In the genomic region with DNA sequence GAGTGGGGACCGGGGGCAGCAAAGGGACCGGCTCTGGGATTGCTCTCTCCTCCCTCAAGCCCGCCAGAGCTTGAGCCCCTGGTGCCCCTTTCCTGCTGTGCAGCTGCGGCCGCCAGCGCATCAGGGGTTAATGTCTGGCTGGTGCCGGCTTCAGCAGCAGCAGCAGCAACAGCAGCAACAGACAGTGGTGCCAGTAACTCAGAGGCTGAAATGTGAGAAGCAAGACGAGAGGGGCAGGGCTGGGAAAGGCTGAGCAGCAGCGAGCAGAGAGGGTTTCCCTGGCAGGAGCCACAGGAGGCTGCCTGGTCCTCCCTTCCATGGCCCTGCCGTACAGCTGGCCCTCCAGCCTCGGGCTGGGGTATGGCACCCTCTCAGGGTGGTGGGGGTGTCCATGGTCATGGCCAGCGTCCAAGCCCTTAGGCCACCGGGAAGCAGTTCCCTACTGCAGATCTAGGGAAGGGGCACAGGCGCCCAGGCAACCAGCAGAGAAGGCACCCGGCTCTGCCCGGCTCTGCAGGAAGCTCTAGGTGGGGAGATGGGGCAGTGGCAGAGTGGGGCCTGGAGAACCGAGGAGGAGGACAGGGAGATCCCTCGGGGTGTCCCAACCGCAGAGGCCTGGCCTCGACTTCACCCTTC, we compare ENCODE assay signal across 9 cellular contexts. TPM values are rescaled to one million over a fixed set of nuclear protein-coding genes. Genes with fewer than 3 reads are reported as not detected.
DNase-seq lines count a peak whose midpoint lies in the region; ATAC-seq and TF ChIP-seq lines count a peak whose summit lies in the region.
"Had no signal": no experiment of that assay in that cellular context is flagged by ENCODE, and none has a peak within 500 bp of the region (broad histone marks: within the 10 kb centered on the region; RNA-seq: fewer than 3 reads in every experiment).

No MANE protein-coding gene starts in this region.

- ATAC-seq in omental fat pad (ENCODE audit: low FRiP score) (peak; percentile 75), HG03432 (IDR thresholded peaks at IDR 0.05; ENCODE audit: unreplicated experiment) (no peak)

- H3K9ac ChIP-seq in NT2/D1 (ENCODE audit: insufficient read length, low read depth), result peak overlapping the region; percentile 79

- peak overlapping the region; percentile 2; the same call in 1 of the 2 replicates for H3K4me3 ChIP-seq in H7 (ENCODE audit: insufficient read depth, low read depth, low read length)
- H3K4me3 ChIP-seq in NT2/D1 (ENCODE audit: insufficient read length, low read depth), result no peak overlapping the region

- no peak for TF ChIP-seq CTCF in omental fat pad (IDR thresholded peaks at IDR 0.05)

- no peaks in the 10 kb centered on the region for H3K9me3 ChIP-seq in NT2/D1 (ENCODE audit: insufficient read depth, low read length)

- peaks cover 28% of the 10 kb centered on the region for H3K4me1 ChIP-seq in NT2/D1 (ENCODE audit: insufficient read depth, insufficient read length)

- H3K27me3 ChIP-seq in H7 (ENCODE audit: control insufficient read depth, insufficient read depth, low read length) (no peaks in the 10 kb centered on the region), NT2/D1 (ENCODE audit: insufficient read depth, insufficient read length) (no peaks in the 10 kb centered on the region)

- H3K36me3 ChIP-seq in H7 (replicated peaks; ENCODE audit: control insufficient read depth, insufficient read depth, low read length), result no peaks in the 10 kb centered on the region
- no peaks in the 10 kb centered on the region for H3K36me3 ChIP-seq in NT2/D1 (ENCODE audit: insufficient read depth, insufficient read length, low read length)

- peak; percentile 92 for DNase-seq in H7
- DNase-seq in NT2/D1 (ENCODE audit: low read depth, low spot score), result no peak
- DNase-seq in fibroblast of peridontal ligament (ENCODE audit: extremely low read depth), result peak; percentile 79
- DNase-seq in omental fat pad (ENCODE audit: low spot score), result no peak
- no peak for DNase-seq in pons (ENCODE audit: low spot score)
- no peak for DNase-seq in activated gamma-delta T cell (lab: John Stamatoyannopoulos, UW)
- no peak for DNase-seq in cerebellar nuclear complex (lab: John Stamatoyannopoulos, UW)

RNA-seq across cellular contexts. Expression of a gene that starts 21.1 kb away (rescaled TPM):
- total RNA-seq in H7 (2014; rRNA removed; shearing (Covaris generic)), result 34.7 and 45.0 TPM in 2 replicates
- total RNA-seq in omental fat pad, result 10 to 100 TPM in 1 of 4 donors, 1 to 10 TPM in 3; 2.9 to 16.9 (median 4.7) TPM

RNA-seq across cellular contexts. Expression of a gene that starts 21.9 kb away (rescaled TPM):
- 1.5 and 2.7 TPM in 2 replicates for total RNA-seq in H7 (2014; rRNA removed; shearing (Covaris generic))
- 1 to 10 TPM; 1.9 to 4.9 (median 3.0) TPM for total RNA-seq in omental fat pad

RNA-seq across cellular contexts. Expression of a gene that starts 52.1 kb away (rescaled TPM):
- 0.07 TPM in 1 of 2 replicates, not detected in the other for total RNA-seq in H7 (2014; rRNA removed; shearing (Covaris generic))
- total RNA-seq in omental fat pad, result 1 to 10 TPM in 3 of 4 donors, under 1 TPM in 1; 0.84 to 4.4 (median 1.9) TPM
- total RNA-seq: epithelial cell of proximal tubule had no signal

RNA-seq across cellular contexts. Expression of a gene that starts 57.2 kb away (rescaled TPM):
- 92.3 and 115 TPM in 2 replicates for total RNA-seq in H7 (2014; rRNA removed; shearing (Covaris generic))
- total RNA-seq in omental fat pad, result 10 to 100 TPM; 32.7 to 53.9 (median 41.8) TPM

Comparison
In these comparisons a context has a peak if more than half of its experiments do, and no peak if none do; other contexts are left out.
1. DNase-seq: peak in H7 (single experiment) and fibroblast of peridontal ligament (single experiment); none in NT2/D1 (single experiment), omental fat pad (single experiment), pons (single experiment), activated gamma-delta T cell (single experiment) and cerebellar nuclear complex (0 of 2).